Comparison of ENCODE assay signal across 1 cellular context in genomic region chr3:133037440-133037839, GRCh38.
TF ChIP-seq lines count a peak whose summit lies in the region.

No MANE protein-coding gene starts in this region.

TF ChIP-seq in GM23338, 12 proteins besides CTCF, POLR2A, EP300 and RAD21 (continued from another document):
- TF ChIP-seq, protein P1, sequence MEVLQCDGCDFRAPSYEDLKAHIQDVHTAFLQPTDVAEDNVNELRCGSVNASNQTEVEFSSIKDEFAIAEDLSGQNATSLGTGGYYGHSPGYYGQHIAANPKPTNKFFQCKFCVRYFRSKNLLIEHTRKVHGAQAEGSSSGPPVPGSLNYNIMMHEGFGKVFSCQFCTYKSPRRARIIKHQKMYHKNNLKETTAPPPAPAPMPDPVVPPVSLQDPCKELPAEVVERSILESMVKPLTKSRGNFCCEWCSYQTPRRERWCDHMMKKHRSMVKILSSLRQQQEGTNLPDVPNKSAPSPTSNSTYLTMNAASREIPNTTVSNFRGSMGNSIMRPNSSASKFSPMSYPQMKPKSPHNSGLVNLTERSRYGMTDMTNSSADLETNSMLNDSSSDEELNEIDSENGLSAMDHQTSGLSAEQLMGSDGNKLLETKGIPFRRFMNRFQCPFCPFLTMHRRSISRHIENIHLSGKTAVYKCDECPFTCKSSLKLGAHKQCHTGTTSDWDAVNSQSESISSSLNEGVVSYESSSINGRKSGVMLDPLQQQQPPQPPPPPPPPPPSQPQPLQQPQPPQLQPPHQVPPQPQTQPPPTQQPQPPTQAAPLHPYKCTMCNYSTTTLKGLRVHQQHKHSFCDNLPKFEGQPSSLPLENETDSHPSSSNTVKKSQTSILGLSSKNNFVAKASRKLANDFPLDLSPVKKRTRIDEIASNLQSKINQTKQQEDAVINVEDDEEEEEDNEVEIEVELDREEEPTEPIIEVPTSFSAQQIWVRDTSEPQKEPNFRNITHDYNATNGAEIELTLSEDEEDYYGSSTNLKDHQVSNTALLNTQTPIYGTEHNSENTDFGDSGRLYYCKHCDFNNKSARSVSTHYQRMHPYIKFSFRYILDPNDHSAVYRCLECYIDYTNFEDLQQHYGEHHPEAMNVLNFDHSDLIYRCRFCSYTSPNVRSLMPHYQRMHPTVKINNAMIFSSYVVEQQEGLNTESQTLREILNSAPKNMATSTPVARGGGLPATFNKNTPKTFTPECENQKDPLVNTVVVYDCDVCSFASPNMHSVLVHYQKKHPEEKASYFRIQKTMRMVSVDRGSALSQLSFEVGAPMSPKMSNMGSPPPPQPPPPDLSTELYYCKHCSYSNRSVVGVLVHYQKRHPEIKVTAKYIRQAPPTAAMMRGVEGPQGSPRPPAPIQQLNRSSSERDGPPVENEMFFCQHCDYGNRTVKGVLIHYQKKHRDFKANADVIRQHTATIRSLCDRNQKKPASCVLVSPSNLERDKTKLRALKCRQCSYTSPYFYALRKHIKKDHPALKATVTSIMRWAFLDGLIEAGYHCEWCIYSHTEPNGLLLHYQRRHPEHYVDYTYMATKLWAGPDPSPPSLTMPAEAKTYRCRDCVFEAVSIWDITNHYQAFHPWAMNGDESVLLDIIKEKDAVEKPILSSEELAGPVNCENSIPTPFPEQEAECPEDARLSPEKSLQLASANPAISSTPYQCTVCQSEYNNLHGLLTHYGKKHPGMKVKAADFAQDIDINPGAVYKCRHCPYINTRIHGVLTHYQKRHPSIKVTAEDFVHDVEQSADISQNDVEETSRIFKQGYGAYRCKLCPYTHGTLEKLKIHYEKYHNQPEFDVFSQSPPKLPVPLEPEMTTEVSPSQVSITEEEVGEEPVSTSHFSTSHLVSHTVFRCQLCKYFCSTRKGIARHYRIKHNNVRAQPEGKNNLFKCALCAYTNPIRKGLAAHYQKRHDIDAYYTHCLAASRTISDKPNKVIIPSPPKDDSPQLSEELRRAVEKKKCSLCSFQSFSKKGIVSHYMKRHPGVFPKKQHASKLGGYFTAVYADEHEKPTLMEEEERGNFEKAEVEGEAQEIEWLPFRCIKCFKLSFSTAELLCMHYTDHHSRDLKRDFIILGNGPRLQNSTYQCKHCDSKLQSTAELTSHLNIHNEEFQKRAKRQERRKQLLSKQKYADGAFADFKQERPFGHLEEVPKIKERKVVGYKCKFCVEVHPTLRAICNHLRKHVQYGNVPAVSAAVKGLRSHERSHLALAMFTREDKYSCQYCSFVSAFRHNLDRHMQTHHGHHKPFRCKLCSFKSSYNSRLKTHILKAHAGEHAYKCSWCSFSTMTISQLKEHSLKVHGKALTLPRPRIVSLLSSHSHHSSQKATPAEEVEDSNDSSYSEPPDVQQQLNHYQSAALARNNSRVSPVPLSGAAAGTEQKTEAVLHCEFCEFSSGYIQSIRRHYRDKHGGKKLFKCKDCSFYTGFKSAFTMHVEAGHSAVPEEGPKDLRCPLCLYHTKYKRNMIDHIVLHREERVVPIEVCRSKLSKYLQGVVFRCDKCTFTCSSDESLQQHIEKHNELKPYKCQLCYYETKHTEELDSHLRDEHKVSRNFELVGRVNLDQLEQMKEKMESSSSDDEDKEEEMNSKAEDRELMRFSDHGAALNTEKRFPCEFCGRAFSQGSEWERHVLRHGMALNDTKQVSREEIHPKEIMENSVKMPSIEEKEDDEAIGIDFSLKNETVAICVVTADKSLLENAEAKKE (CRISPR knock-in tag; IDR thresholded peaks at IDR 0.05) = no peak
- no peak for TF ChIP-seq POLR2AphosphoS5 (IDR thresholded peaks at IDR 0.05; ENCODE audit: low read depth)
- no peak for TF ChIP-seq ZNF114 (CRISPR knock-in tag; IDR thresholded peaks at IDR 0.05)
- no peak for TF ChIP-seq CREB1 (CRISPR knock-in tag; IDR thresholded peaks at IDR 0.05; ENCODE audit: low read depth)
